In the genomic region with DNA sequence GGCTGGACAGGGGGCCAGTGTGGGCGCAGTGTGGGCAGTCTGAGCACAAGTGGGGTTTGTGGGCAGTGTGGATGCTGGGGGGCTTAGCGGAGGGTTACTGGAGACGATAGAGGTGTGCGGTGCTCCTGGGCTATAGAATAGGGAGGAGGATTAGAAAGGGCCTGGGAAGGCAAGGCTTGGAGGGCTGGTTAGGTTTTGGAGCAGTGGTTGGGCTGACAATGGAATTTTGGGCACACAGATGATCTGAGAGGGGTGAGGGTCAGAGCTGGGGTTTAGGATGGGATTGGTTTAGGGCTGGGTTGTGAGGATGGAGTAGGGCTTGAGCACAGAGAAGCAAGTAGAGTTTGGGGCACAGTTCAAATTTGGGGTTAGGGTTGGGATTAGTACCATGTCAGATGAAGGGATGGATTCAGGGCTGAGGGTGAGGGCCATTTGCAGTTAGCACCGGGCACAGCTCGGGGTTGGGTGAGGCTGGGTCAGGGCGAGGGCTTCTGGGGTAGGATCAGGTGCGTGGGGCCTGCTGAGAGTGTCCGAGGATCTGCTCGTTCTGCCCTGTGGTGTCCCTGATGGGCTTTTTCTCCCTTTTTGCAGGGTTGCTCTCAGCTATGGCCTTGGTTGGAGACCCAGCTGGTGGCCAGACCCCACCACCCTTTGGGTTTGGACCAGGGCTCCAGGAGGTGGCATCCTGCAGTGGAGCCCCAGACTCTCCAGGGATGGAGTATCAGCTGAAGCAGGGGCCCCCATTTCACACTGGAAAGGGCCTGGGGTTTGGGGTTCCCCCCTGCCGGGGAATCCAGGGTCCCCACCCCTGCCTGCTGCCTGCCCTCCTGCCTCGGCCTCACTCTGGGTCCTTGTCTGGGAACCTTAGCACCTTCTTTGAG, we compare ENCODE assay signal across 1 cellular context.
TF ChIP-seq lines count a peak whose summit lies in the region.

No MANE protein-coding gene starts in this region.

TF ChIP-seq in endothelial cell of umbilical vein, 7 proteins besides CTCF, POLR2A, EP300 and RAD21:
- no peak for TF ChIP-seq POLR2AphosphoS5 (IDR thresholded peaks at IDR 0.05; ENCODE audit: insufficient read depth, low read depth, low read length)
- no peak for TF ChIP-seq MAX (IDR thresholded peaks at IDR 0.05; ENCODE audit: insufficient read depth, insufficient read length)
- no peak for TF ChIP-seq GATA2 (IDR thresholded peaks at IDR 0.05; ENCODE audit: insufficient read depth, insufficient read length, low read depth, low read length)
- no peak for TF ChIP-seq MYC (IDR thresholded peaks at IDR 0.05; ENCODE audit: low read depth, low read length)
- no peak for TF ChIP-seq JUN (IDR thresholded peaks at IDR 0.05; ENCODE audit: borderline replicate concordance, insufficient read depth, insufficient read length, low read depth)
- no peak for TF ChIP-seq EZH2 (IDR thresholded peaks at IDR 0.05; ENCODE audit: borderline replicate concordance, low read depth, low read length, severe bottlenecking)
